Comparison of ENCODE assay signal across 8 cellular contexts in the genomic region with DNA sequence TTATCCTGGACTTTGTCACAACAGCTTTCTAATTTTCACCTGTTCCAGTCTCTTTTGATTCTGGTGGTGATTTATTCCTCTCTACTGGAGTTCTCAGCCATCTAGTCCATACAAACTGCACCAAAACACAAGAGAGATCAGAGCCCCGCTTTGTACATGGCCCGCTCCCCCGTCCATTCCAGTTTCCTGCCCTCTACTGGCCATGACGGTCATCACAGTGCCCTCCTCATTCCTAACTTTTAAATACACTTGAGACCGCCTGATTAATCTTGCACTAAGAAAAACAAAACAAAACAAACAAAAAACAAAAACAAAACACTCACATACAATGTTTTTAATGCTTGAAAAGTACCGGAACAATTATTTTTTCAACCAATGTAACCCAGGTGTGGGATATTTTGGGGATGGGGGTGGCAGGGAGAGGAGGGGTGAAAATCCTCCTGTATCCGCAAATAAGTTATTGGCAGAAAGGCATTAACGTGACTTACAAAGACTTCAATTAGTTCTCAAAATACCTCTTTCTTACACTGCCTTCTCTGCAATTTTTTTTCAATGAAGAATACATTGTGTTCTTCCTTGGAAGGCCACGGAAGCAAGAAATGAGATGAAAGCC.
DNase-seq lines count a peak whose midpoint lies in the region; ATAC-seq lines count a peak whose summit lies in the region.

No MANE protein-coding gene starts in this region.

- H3K4me1 ChIP-seq in HAP-1, result no peaks in the 10 kb centered on the region

- ATAC-seq in HG02588 (IDR thresholded peaks at IDR 0.05; ENCODE audit: unreplicated experiment) (no peak), GM21447 (IDR thresholded peaks at IDR 0.05; ENCODE audit: unreplicated experiment) (no peak), HG03378 (IDR thresholded peaks at IDR 0.05; ENCODE audit: unreplicated experiment) (no peak)

- DNase-seq in DMS 273 treated with DMSO at 0.1 percent for 48 hours (lab: John Stamatoyannopoulos, UW), result peak; percentile 39
- DNase-seq in HAP-1 (ENCODE audit: low spot score in 2 of 2), result peak; percentile 39 to 69
- peak; percentile 58 for DNase-seq in OCI-M1 (lab: John Stamatoyannopoulos, UW)
- peak; percentile 21 for DNase-seq in glomerular visceral epithelial cell (ENCODE audit: extremely low spot score)
- no peak for DNase-seq in effector CD4-positive, alpha-beta T cell

- no peaks in the 10 kb centered on the region for H3K9me3 ChIP-seq in HAP-1

- no peaks in the 10 kb centered on the region for H3K27me3 ChIP-seq in HAP-1 (ENCODE audit: low read depth)

- H3K4me3 ChIP-seq in HAP-1, result no peak overlapping the region

- H3K36me3 ChIP-seq in HAP-1 (replicated peaks), result no peaks in the 10 kb centered on the region

- in situ Hi-C loops in HAP-1 (cut with MboI; ENCODE audit: low sequenced_read_pairs), result no loop called here
